Comparison of ENCODE assay signal across 17 cellular contexts in genomic region chr11:66881436-66881835, GRCh38. TPM values are rescaled to one million over a fixed set of nuclear protein-coding genes. Genes with fewer than 3 reads are reported as not detected.
A peak's percentile ranks its signal among the peaks of the same experiment; 100 is the strongest.
DNase-seq lines count a peak whose midpoint lies in the region; ATAC-seq and TF ChIP-seq lines count a peak whose summit lies in the region.
"Had no signal": no experiment of that assay in that cellular context is flagged by ENCODE, and none has a peak within 500 bp of the region (broad histone marks: within the 10 kb centered on the region; RNA-seq: fewer than 3 reads in every experiment).

No MANE protein-coding gene starts in this region.

- H3K9me3 ChIP-seq in breast epithelium (no peaks in the 10 kb centered on the region), subcutaneous abdominal adipose tissue (ENCODE audit: control insufficient read depth in 5 of 5, low read length in 5 of 5) (no peaks in the 10 kb centered on the region), endodermal cell (ENCODE audit: control insufficient read depth, low read length) (no peaks in the 10 kb centered on the region)
- H3K9me3 ChIP-seq: Caco-2, HAP-1, heart left ventricle, mucosa of descending colon had no signal

- peaks cover 39% of the 10 kb centered on the region for H3K4me1 Mint-ChIP-seq in endodermal cell

- no peaks in the 10 kb centered on the region for H3K27me3 ChIP-seq in breast epithelium
- H3K27me3 ChIP-seq in subcutaneous abdominal adipose tissue (ENCODE audit: control insufficient read depth in 5 of 5, insufficient read depth in 4 of 5, low read length in 5 of 5) = no peaks in the 10 kb centered on the region
- H3K27me3 ChIP-seq in endodermal cell (ENCODE audit: control insufficient read depth, insufficient read depth, low read length, poor library complexity, severe bottlenecking) = no peaks in the 10 kb centered on the region
- H3K27me3 ChIP-seq: heart left ventricle had no signal

- H3K27ac Mint-ChIP-seq in endodermal cell = no peak overlapping the region
- H3K27ac Mint-ChIP-seq: activated naive CD8-positive, alpha-beta T cell treated with anti-CD3 and anti-CD28 coated beads, Interleukin-2, amount 50 U/mL, for 24 hours; stimulated activated naive CD8-positive, alpha-beta T cell treated with anti-CD3 and anti-CD28 coated beads, Interleukin-15, Interleukin-2, amounts not matched to agents 100 ng/mL and 50 ng/mL, for 24 hours had no signal

- intact Hi-C loops in breast epithelium (cut with DNase I; ENCODE audit: low total_unique reads) = no loop called here

- peak; percentile 59 for DNase-seq in NCI-H510A (lab: John Stamatoyannopoulos, UW)
- no peak for DNase-seq in NCI-H510A treated with DMSO at 0.1 percent for 48 hours (lab: John Stamatoyannopoulos, UW)
- peak; percentile 38 for DNase-seq in NCI-H345 (lab: John Stamatoyannopoulos, UW)
- DNase-seq in breast epithelium (ENCODE audit: low spot score in 2 of 2) = no peak
- no peak for DNase-seq in endodermal cell
- DNase-seq in activated CD8-positive, alpha-beta memory T cell treated with anti-CD3 and anti-CD28 coated beads for 24 hours = no peak
- DNase-seq: activated CD4-positive, alpha-beta T cell treated with anti-CD3 and anti-CD28 coated beads for 48 hours; activated naive CD8-positive, alpha-beta T cell treated with anti-CD3 and anti-CD28 coated beads, Interleukin-2, amount 50 U/mL, for 24 hours; activated T-cell treated with anti-CD3 and anti-CD28 coated beads, Interleukin-2, amount 50 U/mL, for 1 hour; Caco-2; NCI-H446 treated with DMSO at 0.1 percent for 48 hours had no signal

- H3K36me3 ChIP-seq in breast epithelium (no peaks in the 10 kb centered on the region), subcutaneous abdominal adipose tissue (ENCODE audit: control insufficient read depth in 5 of 5, insufficient read depth in 5 of 5, low read length in 5 of 5) (no peaks in the 10 kb centered on the region), endodermal cell (ENCODE audit: control insufficient read depth, insufficient read depth, low read length) (no peaks in the 10 kb centered on the region)
- H3K36me3 ChIP-seq: HAP-1, heart left ventricle had no signal

- no peak overlapping the region for H3K4me3 Mint-ChIP-seq in endodermal cell
- H3K4me3 Mint-ChIP-seq: activated naive CD8-positive, alpha-beta T cell treated with anti-CD3 and anti-CD28 coated beads, Interleukin-2, amount 50 U/mL, for 24 hours; stimulated activated naive CD8-positive, alpha-beta T cell treated with anti-CD3 and anti-CD28 coated beads, Interleukin-15, Interleukin-2, amounts not matched to agents 100 ng/mL and 50 ng/mL, for 24 hours had no signal

- no peaks in the 10 kb centered on the region for H3K36me3 Mint-ChIP-seq in endodermal cell (ENCODE audit: low read depth)

- TF ChIP-seq CTCF in breast epithelium (IDR thresholded peaks at IDR 0.05) (no peak), endodermal cell (conservative IDR thresholded peaks at IDR 0.05) (no peak)

- TF ChIP-seq POLR2A in breast epithelium (IDR thresholded peaks at IDR 0.05) = no peak

- WGBS in endodermal cell (ENCODE audit: insufficient coverage in 1 of 2, insufficient read length in 1 of 2), 2 experiments = 90% methylated on average over 4 to 10 of the region's 10 CpGs

- no peak for ATAC-seq in GM18868 (IDR thresholded peaks at IDR 0.05; ENCODE audit: unreplicated experiment)
- ATAC-seq: activated naive CD8-positive, alpha-beta T cell treated with anti-CD3 and anti-CD28 coated beads, Interleukin-2, amount 50 U/mL, for 24 hours; heart left ventricle; mucosa of descending colon had no signal

- H3K27ac ChIP-seq in breast epithelium (peak overlapping the region; percentile 37 to 60), subcutaneous abdominal adipose tissue (ENCODE audit: low read depth, low read length) (peak overlapping the region; percentile 16), endodermal cell (ENCODE audit: low read depth, low read length) (no peak overlapping the region)
- H3K27ac ChIP-seq: heart left ventricle had no signal

- no peaks in the 10 kb centered on the region for H3K9me3 Mint-ChIP-seq in endodermal cell
- H3K9me3 Mint-ChIP-seq: activated naive CD8-positive, alpha-beta T cell treated with anti-CD3 and anti-CD28 coated beads, Interleukin-2, amount 50 U/mL, for 24 hours; stimulated activated naive CD8-positive, alpha-beta T cell treated with anti-CD3 and anti-CD28 coated beads, Interleukin-15, Interleukin-2, amounts not matched to agents 100 ng/mL and 50 ng/mL, for 24 hours had no signal

- H3K27me3 Mint-ChIP-seq in endodermal cell (ENCODE audit: insufficient read depth) = peaks cover 20% of the 10 kb centered on the region
- H3K27me3 Mint-ChIP-seq: activated naive CD8-positive, alpha-beta T cell treated with anti-CD3 and anti-CD28 coated beads, Interleukin-2, amount 50 U/mL, for 24 hours; stimulated activated naive CD8-positive, alpha-beta T cell treated with anti-CD3 and anti-CD28 coated beads, Interleukin-15, Interleukin-2, amounts not matched to agents 100 ng/mL and 50 ng/mL, for 24 hours had no signal

- H3K4me1 ChIP-seq in breast epithelium (peaks cover 11 to 36% of the 10 kb centered on the region in 2 donors), subcutaneous abdominal adipose tissue (ENCODE audit: control insufficient read depth in 5 of 5, insufficient read depth in 5 of 5, low read length in 5 of 5) (peaks cover 4 to 82% (median 68%) of the 10 kb centered on the region in 5 donors), endodermal cell (ENCODE audit: control insufficient read depth, insufficient read depth, low read length) (peaks cover 4% of the 10 kb centered on the region)
- H3K4me1 ChIP-seq: Caco-2, HAP-1 had no signal

- no peak overlapping the region for H3K9ac ChIP-seq in subcutaneous abdominal adipose tissue (ENCODE audit: low read length in 5 of 5)
- no peak overlapping the region for H3K9ac ChIP-seq in endodermal cell (ENCODE audit: extremely low read depth, low read length, poor library complexity, severe bottlenecking)

- H3K4me3 ChIP-seq in breast epithelium (no peak overlapping the region), subcutaneous abdominal adipose tissue (ENCODE audit: low read depth in 1 of 5, low read length in 5 of 5) (no peak overlapping the region), endodermal cell (ENCODE audit: low read length) (no peak overlapping the region)
- H3K4me3 ChIP-seq: HAP-1, heart left ventricle, mucosa of descending colon had no signal

RNA-seq across cellular contexts. Expression of gene LRFN4, which starts 24.6 kb away (rescaled TPM):
- total RNA-seq in breast epithelium = 10 to 100 TPM in 2 of 3 donors, 1 to 10 TPM in 1; 5.2 to 14.4 (median 11.7) TPM
- 10 to 100 TPM; 23.2 to 26.2 TPM for total RNA-seq in endodermal cell
- polyA plus RNA-seq in endodermal cell (2013, experiment 1 of 2) = 27.8 TPM
- polyA plus RNA-seq in endodermal cell (2013, experiment 2 of 2) = 24.3 TPM

RNA-seq across cellular contexts. Expression of gene RCE1, which starts 38.2 kb away (rescaled TPM):
- total RNA-seq in breast epithelium (10 to 100 TPM; 10.7 to 23.9 (median 21.5) TPM), endodermal cell (10 to 100 TPM; 34.5 to 37.5 TPM)
- polyA plus RNA-seq in endodermal cell (2013, experiment 1 of 2) = 21.4 TPM
- polyA plus RNA-seq in endodermal cell (2013, experiment 2 of 2) = 21.2 TPM

Comparison
In these comparisons a context has a peak if more than half of its experiments do, and no peak if none do; other contexts are left out.
1. DNase-seq: peak in NCI-H510A (single experiment) and NCI-H345 (single experiment); none in NCI-H510A treated with DMSO at 0.1 percent for 48 hours (single experiment), breast epithelium (0 of 2), endodermal cell (single experiment) and activated CD8-positive, alpha-beta memory T cell treated with anti-CD3 and anti-CD28 coated beads for 24 hours (single experiment).